1 cellular context compared by ENCODE assay signal in the genomic region with DNA sequence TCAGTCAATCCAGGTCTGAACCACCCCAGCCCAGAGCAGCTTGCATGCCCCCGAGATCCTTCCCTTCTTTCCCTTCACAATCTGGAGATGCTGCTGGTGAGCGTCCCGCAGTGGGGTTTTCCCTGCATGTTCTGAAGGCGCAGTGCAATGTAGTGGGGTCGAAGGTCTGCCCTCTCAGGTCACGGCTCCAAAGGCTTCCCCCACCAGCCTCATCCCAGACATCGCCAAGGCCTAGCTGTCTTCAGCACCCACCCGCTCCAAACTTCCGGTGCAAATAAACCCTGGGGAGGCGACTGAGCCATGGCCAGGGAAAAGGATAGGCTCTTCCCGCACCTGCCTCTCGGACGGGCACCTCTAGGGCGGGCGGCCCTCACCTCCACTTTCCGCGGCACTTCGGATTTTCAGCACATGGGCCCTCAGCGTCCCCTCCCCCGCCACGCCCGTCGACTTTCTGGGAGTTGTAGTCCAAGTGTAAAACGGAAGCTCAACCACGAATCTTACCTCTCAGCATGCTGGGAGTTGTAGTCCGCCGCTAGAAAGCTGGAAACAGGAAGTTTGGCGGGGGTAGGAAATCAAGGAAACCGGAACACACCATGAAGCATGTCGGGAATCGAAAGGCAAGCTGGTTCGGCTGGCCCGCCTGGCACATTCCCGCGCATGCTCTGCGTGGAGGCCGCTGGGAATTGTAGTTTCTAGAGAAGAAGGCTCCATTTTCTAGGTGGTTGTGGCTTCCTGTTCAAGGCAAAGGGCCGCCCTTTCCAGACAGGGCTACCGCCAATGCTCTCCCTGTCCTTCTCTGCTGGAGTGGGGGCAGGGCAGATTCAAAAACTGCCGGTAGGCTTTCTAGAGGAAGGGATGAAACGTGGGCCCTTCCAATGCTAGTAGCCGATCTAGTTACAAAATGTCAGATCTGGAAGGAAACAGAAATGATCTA.
TF ChIP-seq lines count a peak whose summit lies in the region.

A gene (minus strand): TSS at position 410 of the 934 bp plus-strand sequence. CDS start 2,384 bp downstream, outside the sequence.

TF ChIP-seq in HepG2, 621 proteins besides CTCF, POLR2A, EP300 and RAD21 (continued from another document and continues in another):
- TF ChIP-seq, protein P1, sequence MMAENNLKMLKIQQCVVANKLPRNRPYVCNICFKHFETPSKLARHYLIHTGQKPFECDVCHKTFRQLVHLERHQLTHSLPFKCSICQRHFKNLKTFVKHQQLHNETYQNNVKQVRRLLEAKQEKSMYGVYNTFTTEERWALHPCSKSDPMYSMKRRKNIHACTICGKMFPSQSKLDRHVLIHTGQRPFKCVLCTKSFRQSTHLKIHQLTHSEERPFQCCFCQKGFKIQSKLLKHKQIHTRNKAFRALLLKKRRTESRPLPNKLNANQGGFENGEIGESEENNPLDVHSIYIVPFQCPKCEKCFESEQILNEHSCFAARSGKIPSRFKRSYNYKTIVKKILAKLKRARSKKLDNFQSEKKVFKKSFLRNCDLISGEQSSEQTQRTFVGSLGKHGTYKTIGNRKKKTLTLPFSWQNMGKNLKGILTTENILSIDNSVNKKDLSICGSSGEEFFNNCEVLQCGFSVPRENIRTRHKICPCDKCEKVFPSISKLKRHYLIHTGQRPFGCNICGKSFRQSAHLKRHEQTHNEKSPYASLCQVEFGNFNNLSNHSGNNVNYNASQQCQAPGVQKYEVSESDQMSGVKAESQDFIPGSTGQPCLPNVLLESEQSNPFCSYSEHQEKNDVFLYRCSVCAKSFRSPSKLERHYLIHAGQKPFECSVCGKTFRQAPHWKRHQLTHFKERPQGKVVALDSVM (CRISPR knock-in tag; IDR thresholded peaks at IDR 0.05): 0 out of 2 replicates have a peak, but pooled peaks have one; percentile 60
- TF ChIP-seq, protein P2, sequence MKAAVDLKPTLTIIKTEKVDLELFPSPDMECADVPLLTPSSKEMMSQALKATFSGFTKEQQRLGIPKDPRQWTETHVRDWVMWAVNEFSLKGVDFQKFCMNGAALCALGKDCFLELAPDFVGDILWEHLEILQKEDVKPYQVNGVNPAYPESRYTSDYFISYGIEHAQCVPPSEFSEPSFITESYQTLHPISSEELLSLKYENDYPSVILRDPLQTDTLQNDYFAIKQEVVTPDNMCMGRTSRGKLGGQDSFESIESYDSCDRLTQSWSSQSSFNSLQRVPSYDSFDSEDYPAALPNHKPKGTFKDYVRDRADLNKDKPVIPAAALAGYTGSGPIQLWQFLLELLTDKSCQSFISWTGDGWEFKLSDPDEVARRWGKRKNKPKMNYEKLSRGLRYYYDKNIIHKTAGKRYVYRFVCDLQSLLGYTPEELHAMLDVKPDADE (CRISPR knock-in tag; IDR thresholded peaks at IDR 0.05): no peak
- 0 out of 2 replicates have a peak, but pooled peaks have one; percentile 91 for TF ChIP-seq RARG (CRISPR knock-in tag; IDR thresholded peaks at IDR 0.05; ENCODE audit: low read depth)
- TF ChIP-seq ZMYM2 (CRISPR knock-in tag; IDR thresholded peaks at IDR 0.05): no peak
- no peak for TF ChIP-seq ZNF20 (CRISPR knock-in tag; IDR thresholded peaks at IDR 0.05)
- TF ChIP-seq ZNF224 (CRISPR knock-in tag; IDR thresholded peaks at IDR 0.05): peak; percentile 41; the same call in 1 of the 2 replicates
- TF ChIP-seq ZFP62 (CRISPR knock-in tag; IDR thresholded peaks at IDR 0.05): peak; percentile 78; the same call in 1 of the 2 replicates
- peak; percentile 42; the same call in 1 of the 2 replicates for TF ChIP-seq NCOA1 (CRISPR knock-in tag; IDR thresholded peaks at IDR 0.05)
- TF ChIP-seq ZNF878 (CRISPR knock-in tag; IDR thresholded peaks at IDR 0.05): no peak
- TF ChIP-seq, protein P3, sequence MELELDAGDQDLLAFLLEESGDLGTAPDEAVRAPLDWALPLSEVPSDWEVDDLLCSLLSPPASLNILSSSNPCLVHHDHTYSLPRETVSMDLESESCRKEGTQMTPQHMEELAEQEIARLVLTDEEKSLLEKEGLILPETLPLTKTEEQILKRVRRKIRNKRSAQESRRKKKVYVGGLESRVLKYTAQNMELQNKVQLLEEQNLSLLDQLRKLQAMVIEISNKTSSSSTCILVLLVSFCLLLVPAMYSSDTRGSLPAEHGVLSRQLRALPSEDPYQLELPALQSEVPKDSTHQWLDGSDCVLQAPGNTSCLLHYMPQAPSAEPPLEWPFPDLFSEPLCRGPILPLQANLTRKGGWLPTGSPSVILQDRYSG (CRISPR knock-in tag; IDR thresholded peaks at IDR 0.05): no peak
- TF ChIP-seq ARNT2 (CRISPR knock-in tag; IDR thresholded peaks at IDR 0.05; ENCODE audit: low read depth): peak; percentile 73; the same call in 1 of the 2 replicates
- TF ChIP-seq, protein P4, sequence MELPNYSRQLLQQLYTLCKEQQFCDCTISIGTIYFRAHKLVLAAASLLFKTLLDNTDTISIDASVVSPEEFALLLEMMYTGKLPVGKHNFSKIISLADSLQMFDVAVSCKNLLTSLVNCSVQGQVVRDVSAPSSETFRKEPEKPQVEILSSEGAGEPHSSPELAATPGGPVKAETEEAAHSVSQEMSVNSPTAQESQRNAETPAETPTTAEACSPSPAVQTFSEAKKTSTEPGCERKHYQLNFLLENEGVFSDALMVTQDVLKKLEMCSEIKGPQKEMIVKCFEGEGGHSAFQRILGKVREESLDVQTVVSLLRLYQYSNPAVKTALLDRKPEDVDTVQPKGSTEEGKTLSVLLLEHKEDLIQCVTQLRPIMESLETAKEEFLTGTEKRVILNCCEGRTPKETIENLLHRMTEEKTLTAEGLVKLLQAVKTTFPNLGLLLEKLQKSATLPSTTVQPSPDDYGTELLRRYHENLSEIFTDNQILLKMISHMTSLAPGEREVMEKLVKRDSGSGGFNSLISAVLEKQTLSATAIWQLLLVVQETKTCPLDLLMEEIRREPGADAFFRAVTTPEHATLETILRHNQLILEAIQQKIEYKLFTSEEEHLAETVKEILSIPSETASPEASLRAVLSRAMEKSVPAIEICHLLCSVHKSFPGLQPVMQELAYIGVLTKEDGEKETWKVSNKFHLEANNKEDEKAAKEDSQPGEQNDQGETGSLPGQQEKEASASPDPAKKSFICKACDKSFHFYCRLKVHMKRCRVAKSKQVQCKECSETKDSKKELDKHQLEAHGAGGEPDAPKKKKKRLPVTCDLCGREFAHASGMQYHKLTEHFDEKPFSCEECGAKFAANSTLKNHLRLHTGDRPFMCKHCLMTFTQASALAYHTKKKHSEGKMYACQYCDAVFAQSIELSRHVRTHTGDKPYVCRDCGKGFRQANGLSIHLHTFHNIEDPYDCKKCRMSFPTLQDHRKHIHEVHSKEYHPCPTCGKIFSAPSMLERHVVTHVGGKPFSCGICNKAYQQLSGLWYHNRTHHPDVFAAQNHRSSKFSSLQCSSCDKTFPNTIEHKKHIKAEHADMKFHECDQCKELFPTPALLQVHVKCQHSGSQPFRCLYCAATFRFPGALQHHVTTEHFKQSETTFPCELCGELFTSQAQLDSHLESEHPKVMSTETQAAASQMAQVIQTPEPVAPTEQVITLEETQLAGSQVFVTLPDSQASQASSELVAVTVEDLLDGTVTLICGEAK (IDR thresholded peaks at IDR 0.05): peak; percentile 93
- TF ChIP-seq, protein P4 (CRISPR knock-in tag; IDR thresholded peaks at IDR 0.05): peak; percentile 78
- peak; percentile 94 for TF ChIP-seq TOPORS (CRISPR knock-in tag; IDR thresholded peaks at IDR 0.05)
- TF ChIP-seq RFXAP (CRISPR knock-in tag; IDR thresholded peaks at IDR 0.05; ENCODE audit: borderline replicate concordance): peak; percentile 66; the same call in 1 of the 2 replicates
- no peak for TF ChIP-seq ZBTB1 (CRISPR knock-in tag; IDR thresholded peaks at IDR 0.05; ENCODE audit: borderline replicate concordance)
- no peak for TF ChIP-seq REL (CRISPR knock-in tag; conservative IDR thresholded peaks at IDR 0.05)
- TF ChIP-seq SMARCC2 (IDR thresholded peaks at IDR 0.05): no peak
- no peak for TF ChIP-seq ZNF644 (CRISPR knock-in tag; IDR thresholded peaks at IDR 0.05; ENCODE audit: low read depth)
- no peak for TF ChIP-seq KAT2B (IDR thresholded peaks at IDR 0.05; ENCODE audit: borderline replicate concordance, low read depth, low read length)
- TF ChIP-seq BRD4 (CRISPR knock-in tag; IDR thresholded peaks at IDR 0.05): peak; percentile 78
- TF ChIP-seq, protein P5, sequence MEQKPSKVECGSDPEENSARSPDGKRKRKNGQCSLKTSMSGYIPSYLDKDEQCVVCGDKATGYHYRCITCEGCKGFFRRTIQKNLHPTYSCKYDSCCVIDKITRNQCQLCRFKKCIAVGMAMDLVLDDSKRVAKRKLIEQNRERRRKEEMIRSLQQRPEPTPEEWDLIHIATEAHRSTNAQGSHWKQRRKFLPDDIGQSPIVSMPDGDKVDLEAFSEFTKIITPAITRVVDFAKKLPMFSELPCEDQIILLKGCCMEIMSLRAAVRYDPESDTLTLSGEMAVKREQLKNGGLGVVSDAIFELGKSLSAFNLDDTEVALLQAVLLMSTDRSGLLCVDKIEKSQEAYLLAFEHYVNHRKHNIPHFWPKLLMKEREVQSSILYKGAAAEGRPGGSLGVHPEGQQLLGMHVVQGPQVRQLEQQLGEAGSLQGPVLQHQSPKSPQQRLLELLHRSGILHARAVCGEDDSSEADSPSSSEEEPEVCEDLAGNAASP (CRISPR knock-in tag; IDR thresholded peaks at IDR 0.05; ENCODE audit: borderline replicate concordance): no peak
- no peak; the same call in 1 of the 2 replicates for TF ChIP-seq AHR (CRISPR knock-in tag; IDR thresholded peaks at IDR 0.05)
- peak; percentile 52; the same call in 1 of the 2 replicates for TF ChIP-seq ZNF775 (CRISPR knock-in tag; IDR thresholded peaks at IDR 0.05; ENCODE audit: borderline replicate concordance)
- peak; percentile 84 for TF ChIP-seq SMYD3 (CRISPR knock-in tag; IDR thresholded peaks at IDR 0.05)
- peak; percentile 84; the same call in 1 of the 2 replicates for TF ChIP-seq KDM5A (IDR thresholded peaks at IDR 0.05; ENCODE audit: borderline replicate concordance, low read length)
- TF ChIP-seq NFATC3 (CRISPR knock-in tag; IDR thresholded peaks at IDR 0.05): no peak
- TF ChIP-seq ZNF251 (CRISPR knock-in tag; IDR thresholded peaks at IDR 0.05): no peak
- peak; percentile 81 for TF ChIP-seq RBFOX2 (IDR thresholded peaks at IDR 0.05; ENCODE audit: low read depth, low read length)
- TF ChIP-seq, protein P6, sequence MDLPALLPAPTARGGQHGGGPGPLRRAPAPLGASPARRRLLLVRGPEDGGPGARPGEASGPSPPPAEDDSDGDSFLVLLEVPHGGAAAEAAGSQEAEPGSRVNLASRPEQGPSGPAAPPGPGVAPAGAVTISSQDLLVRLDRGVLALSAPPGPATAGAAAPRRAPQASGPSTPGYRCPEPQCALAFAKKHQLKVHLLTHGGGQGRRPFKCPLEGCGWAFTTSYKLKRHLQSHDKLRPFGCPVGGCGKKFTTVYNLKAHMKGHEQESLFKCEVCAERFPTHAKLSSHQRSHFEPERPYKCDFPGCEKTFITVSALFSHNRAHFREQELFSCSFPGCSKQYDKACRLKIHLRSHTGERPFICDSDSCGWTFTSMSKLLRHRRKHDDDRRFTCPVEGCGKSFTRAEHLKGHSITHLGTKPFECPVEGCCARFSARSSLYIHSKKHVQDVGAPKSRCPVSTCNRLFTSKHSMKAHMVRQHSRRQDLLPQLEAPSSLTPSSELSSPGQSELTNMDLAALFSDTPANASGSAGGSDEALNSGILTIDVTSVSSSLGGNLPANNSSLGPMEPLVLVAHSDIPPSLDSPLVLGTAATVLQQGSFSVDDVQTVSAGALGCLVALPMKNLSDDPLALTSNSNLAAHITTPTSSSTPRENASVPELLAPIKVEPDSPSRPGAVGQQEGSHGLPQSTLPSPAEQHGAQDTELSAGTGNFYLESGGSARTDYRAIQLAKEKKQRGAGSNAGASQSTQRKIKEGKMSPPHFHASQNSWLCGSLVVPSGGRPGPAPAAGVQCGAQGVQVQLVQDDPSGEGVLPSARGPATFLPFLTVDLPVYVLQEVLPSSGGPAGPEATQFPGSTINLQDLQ (CRISPR knock-in tag; IDR thresholded peaks at IDR 0.05): no peak
- no peak for TF ChIP-seq DPF2 (CRISPR knock-in tag; IDR thresholded peaks at IDR 0.05; ENCODE audit: borderline replicate concordance, low read depth)
